ENCODE assay signal across 22 cellular contexts in genomic region chr13:28613562-28613961, GRCh38. TPM values are rescaled to one million over a fixed set of nuclear protein-coding genes. Genes with fewer than 3 reads are reported as not detected.
DNase-seq lines count a peak whose midpoint lies in the region; ATAC-seq, FAIRE-seq and TF ChIP-seq lines count a peak whose summit lies in the region.
"Had no signal": no experiment of that assay in that cellular context is flagged by ENCODE, and none has a peak within 500 bp of the region (broad histone marks: within the 10 kb centered on the region; RNA-seq: fewer than 3 reads in every experiment).

No MANE protein-coding gene starts in this region.

- no peak overlapping the region for H3K4me3 Mint-ChIP-seq in MCF 10A (ENCODE audit: unreplicated experiment)
- H3K4me3 Mint-ChIP-seq: CD8-positive, alpha-beta memory T cell had no signal

- no peak overlapping the region for H3K4me2 ChIP-seq in mammary epithelial cell (ENCODE audit: insufficient read depth, low read depth, low read length)
- no peak overlapping the region for H3K4me2 ChIP-seq in hepatocyte
- H3K4me2 ChIP-seq in smooth muscle cell, result no peak overlapping the region

- ATAC-seq in heart right ventricle (no peak), GM19324 (IDR thresholded peaks at IDR 0.05; ENCODE audit: low FRiP score, unreplicated experiment) (no peak)

- H3K4me3 ChIP-seq in mammary epithelial cell (replicated peaks in 1 of 3; ENCODE audit: insufficient read depth in 1 of 3, low read depth in 2 of 3, low read length in 3 of 3) (no peak overlapping the region), bronchial epithelial cell (ENCODE audit: low read depth, low read length) (no peak overlapping the region), hepatocyte (no peak overlapping the region), small intestine (ENCODE audit: low read depth in 1 of 2, low read length in 2 of 2) (no peak overlapping the region), smooth muscle cell (no peak overlapping the region), heart right ventricle (no peak overlapping the region)
- H3K4me3 ChIP-seq: Peyer's patch, SJCRH30 had no signal

- no peak overlapping the region for H3K27ac Mint-ChIP-seq in MCF 10A (ENCODE audit: low read depth, unreplicated experiment)
- H3K27ac Mint-ChIP-seq: CD8-positive, alpha-beta memory T cell had no signal

- TF ChIP-seq CTCF in mammary epithelial cell (conservative IDR thresholded peaks at IDR 0.05 in 1 of 2, IDR thresholded peaks at IDR 0.05 in 1 of 2; ENCODE audit: extremely low read depth in 1 of 2, insufficient read depth in 1 of 2, low read depth in 1 of 2, low read length in 2 of 2), result no peak
- TF ChIP-seq CTCF in MCF 10A (IDR thresholded peaks at IDR 0.05; ENCODE audit: unreplicated experiment), result no peak
- no peak for TF ChIP-seq CTCF in bronchial epithelial cell (IDR thresholded peaks at IDR 0.05; ENCODE audit: insufficient read depth, low read length, severe bottlenecking)
- no peak for TF ChIP-seq CTCF in hepatocyte (IDR thresholded peaks at IDR 0.05; ENCODE audit: poor library complexity)
- no peak for TF ChIP-seq CTCF in smooth muscle cell (IDR thresholded peaks at IDR 0.05; ENCODE audit: borderline replicate concordance, insufficient read depth, poor library complexity, severe bottlenecking)
- no peak for TF ChIP-seq CTCF in heart right ventricle (IDR thresholded peaks at IDR 0.05)

- dilution Hi-C loops in mammary epithelial cell (cut with HindIII; ENCODE audit: low sequenced_read_pairs), result no loop called here

- H2AFZ ChIP-seq in mammary epithelial cell (ENCODE audit: low read depth, low read length) (no peak overlapping the region), hepatocyte (no peak overlapping the region), smooth muscle cell (ENCODE audit: low read depth) (no peak overlapping the region)

- CTCF ChIA-PET in mammary epithelial cell (lab: Charles Lee; ENCODE audit: low non-redundant PET) (no interaction called here), MCF 10A (lab: Yijun Ruan, JAX) (no interaction called here)

- intact Hi-C loops in mammary epithelial cell (cut with micrococcal nuclease) (no loop called here), MCF 10A (cut with micrococcal nuclease) (no loop called here), heart right ventricle (cut with DNase I) (no loop called here)

- BruUV-seq in mammary epithelial cell (replicated peaks; lab: Mats Ljungman, UMichigan) (no TSS peak), MCF 10A (replicated peaks; lab: Mats Ljungman, UMichigan) (no TSS peak)

- H4K20me1 ChIP-seq in mammary epithelial cell (ENCODE audit: insufficient read depth, low read length), result no peaks in the 10 kb centered on the region
- no peaks in the 10 kb centered on the region for H4K20me1 ChIP-seq in hepatocyte (ENCODE audit: insufficient read depth, poor library complexity, severe bottlenecking)
- H4K20me1 ChIP-seq in smooth muscle cell (ENCODE audit: low read depth), result no peaks in the 10 kb centered on the region

- DNase-seq in mammary epithelial cell (peak; percentile 49), MCF 10A (ENCODE audit: unreplicated experiment) (no peak), bronchial epithelial cell (ENCODE audit: low read depth) (peak; percentile 5), hepatocyte (ENCODE audit: low spot score) (peak; percentile 34), small intestine (peak; percentile 69), smooth muscle cell (lab: John Stamatoyannopoulos, UW; ENCODE audit: unreplicated experiment) (no peak), heart right ventricle (no peak)
- DNase-seq: Calu3; CD8-positive, alpha-beta memory T cell; GOT3; KBM-7; NCI-H1105; NCI-H2029 treated with DMSO at 0.1 percent for 48 hours; NCI-H226; NCI-H524; NCI-H774; SJCRH30 had no signal

- H3F3A ChIP-seq in smooth muscle cell (ENCODE audit: low read depth), result peaks cover 28% of the 10 kb centered on the region

- H3K9me3 ChIP-seq in mammary epithelial cell (replicated peaks; ENCODE audit: insufficient read depth, low read length), result no peaks in the 10 kb centered on the region
- no peaks in the 10 kb centered on the region for H3K9me3 ChIP-seq in hepatocyte (ENCODE audit: low read depth)
- H3K9me3 ChIP-seq in small intestine (ENCODE audit: control insufficient read depth, low read depth), result no peaks in the 10 kb centered on the region
- H3K9me3 ChIP-seq in smooth muscle cell (replicated peaks; ENCODE audit: low read depth), result no peaks in the 10 kb centered on the region
- peaks cover 0 to 3% (median 0%) of the 10 kb centered on the region in 11 donors for H3K9me3 ChIP-seq in heart right ventricle
- H3K9me3 ChIP-seq: Peyer's patch had no signal

- H3K79me2 ChIP-seq in mammary epithelial cell (ENCODE audit: insufficient read depth, low read length) (no peaks in the 10 kb centered on the region), hepatocyte (no peaks in the 10 kb centered on the region), smooth muscle cell (ENCODE audit: low read depth) (no peaks in the 10 kb centered on the region)

- H3K27me3 ChIP-seq in mammary epithelial cell (ENCODE audit: insufficient read depth, low read length) (no peaks in the 10 kb centered on the region), bronchial epithelial cell (ENCODE audit: control insufficient read depth, insufficient read depth, low read length) (no peaks in the 10 kb centered on the region), hepatocyte (no peaks in the 10 kb centered on the region), small intestine (ENCODE audit: control insufficient read depth in 2 of 2, insufficient read depth in 2 of 2, low read length in 2 of 2) (no peaks in the 10 kb centered on the region), smooth muscle cell (ENCODE audit: low read depth) (no peaks in the 10 kb centered on the region), heart right ventricle (peaks cover 0 to 4% (median 0%) of the 10 kb centered on the region in 7 donors)
- H3K27me3 ChIP-seq: Peyer's patch, SJCRH30 had no signal

- H3K27me3 Mint-ChIP-seq in MCF 10A (ENCODE audit: insufficient read depth, unreplicated experiment), result no peaks in the 10 kb centered on the region

- H3K36me3 ChIP-seq in mammary epithelial cell (ENCODE audit: insufficient read depth, low read length) (no peaks in the 10 kb centered on the region), bronchial epithelial cell (ENCODE audit: control insufficient read depth, insufficient read depth, low read length) (no peaks in the 10 kb centered on the region), hepatocyte (replicated peaks; ENCODE audit: insufficient read depth, low read depth) (no peaks in the 10 kb centered on the region), small intestine (ENCODE audit: control insufficient read depth in 2 of 2, insufficient read depth in 2 of 2, low read length in 2 of 2) (no peaks in the 10 kb centered on the region), smooth muscle cell (ENCODE audit: low read depth) (no peaks in the 10 kb centered on the region), heart right ventricle (no peaks in the 10 kb centered on the region)
- H3K36me3 ChIP-seq: Peyer's patch, SJCRH30 had no signal

- H3K27ac ChIP-seq in mammary epithelial cell (ENCODE audit: insufficient read depth, low read depth, low read length), result no peak overlapping the region
- peak overlapping the region; percentile 30 for H3K27ac ChIP-seq in hepatocyte
- H3K27ac ChIP-seq in small intestine (ENCODE audit: low read depth in 1 of 2, low read length in 1 of 2), result no peak overlapping the region
- no peak overlapping the region for H3K27ac ChIP-seq in smooth muscle cell (ENCODE audit: low read depth)
- H3K27ac ChIP-seq in heart right ventricle, result no peak overlapping the region
- H3K27ac ChIP-seq: C4-2B, SJCRH30 had no signal

- POLR2A ChIA-PET in MCF 10A (lab: Yijun Ruan, JAX), result no interaction called here

- FAIRE-seq in bronchial epithelial cell (lab: Jason Lieb, UNC) (no peak), small intestine (lab: Jason Lieb, UNC) (no peak)
- FAIRE-seq: G401.6, GM12892 had no signal

- 64% methylated on average over 4 of the region's 4 CpGs for whole genome bisulfite sequencing in mammary epithelial cell (ENCODE audit: low coverage, missing lambda C conversion rate)
- WGBS in hepatocyte (ENCODE audit: low lambda C conversion rate, missing lambda C conversion rate), result 41% methylated on average over 4 of the region's 4 CpGs
- 19 to 48% (median 41%) methylated on average over 4 of the region's 4 CpGs for WGBS in small intestine, 3 donors
- WGBS in smooth muscle cell (ENCODE audit: low lambda C conversion rate), result 43% methylated on average over 4 of the region's 4 CpGs
- 84 to 86% methylated on average over 4 of the region's 4 CpGs for WGBS in heart right ventricle, 2 donors

- no peaks in the 10 kb centered on the region for H3K9me2 ChIP-seq in hepatocyte (replicated peaks; ENCODE audit: insufficient read depth)

- H3K4me1 Mint-ChIP-seq in MCF 10A (ENCODE audit: insufficient read depth, unreplicated experiment), result no peaks in the 10 kb centered on the region

- H3K9ac ChIP-seq in mammary epithelial cell (ENCODE audit: insufficient read depth, low read length), result no peak overlapping the region
- H3K9ac ChIP-seq in smooth muscle cell (ENCODE audit: low read depth), result no peak overlapping the region

- in situ Hi-C loops in mammary epithelial cell (cut with MboI; ENCODE audit: low sequenced_read_pairs in 2 of 2), result no loop called here

- H3K4me1 ChIP-seq in mammary epithelial cell (ENCODE audit: insufficient read depth, low read length), result no peaks in the 10 kb centered on the region
- H3K4me1 ChIP-seq in hepatocyte (ENCODE audit: insufficient read depth), result no peaks in the 10 kb centered on the region
- H3K4me1 ChIP-seq in small intestine (ENCODE audit: control insufficient read depth in 2 of 2, insufficient read depth in 1 of 2, low read depth in 1 of 2, low read length in 1 of 2), result no peaks in the 10 kb centered on the region
- no peaks in the 10 kb centered on the region for H3K4me1 ChIP-seq in smooth muscle cell (ENCODE audit: low read depth)
- peaks cover 0 to 22% (median 0%) of the 10 kb centered on the region in 9 donors for H3K4me1 ChIP-seq in heart right ventricle
- H3K4me1 ChIP-seq: Peyer's patch had no signal

- H3K36me3 Mint-ChIP-seq in MCF 10A (ENCODE audit: insufficient read depth, unreplicated experiment), result no peaks in the 10 kb centered on the region
- H3K36me3 Mint-ChIP-seq: CD8-positive, alpha-beta memory T cell had no signal

- no peaks in the 10 kb centered on the region for H3K9me3 Mint-ChIP-seq in MCF 10A (ENCODE audit: unreplicated experiment)

RNA-seq across cellular contexts. Expression of gene POMP, which starts 45.4 kb away (rescaled TPM):
- total RNA-seq in mammary epithelial cell, result 10 to 100 TPM; 59.8 to 89.3 TPM
- polyA plus RNA-seq in mammary epithelial cell, result 63.2 TPM
- polyA minus RNA-seq in mammary epithelial cell, result 32.2 TPM
- total RNA-seq in MCF 10A (2022), result 103 and 136 TPM in 2 replicates
- 51.9 and 70.8 TPM in 2 replicates for total RNA-seq in bronchial epithelial cell
- 88.1 and 96.6 TPM in 2 replicates for total RNA-seq in hepatocyte
- polyA plus RNA-seq in hepatocyte, result 198 and 203 TPM in 2 replicates
- polyA plus RNA-seq in small intestine, result 100 to 1,000 TPM in 2 of 3 donors, 10 to 100 TPM in 1; 94.5 to 121 (median 115) TPM
- 128 and 134 TPM in 2 replicates for total RNA-seq in smooth muscle cell
- polyA plus RNA-seq in smooth muscle cell, result 245 and 265 TPM in 2 replicates
- 100 to 1,000 TPM in 7 of 10 donors, 10 to 100 TPM in 3; 91.7 to 120 (median 101) TPM for total RNA-seq in heart right ventricle
- polyA plus RNA-seq in heart right ventricle, result 100 to 1,000 TPM in 1 of 2 donors, 10 to 100 TPM in 1; 69.1 to 134 TPM

Comparison
In these comparisons a context has a peak if more than half of its experiments do, and no peak if none do; other contexts are left out.
1. DNase-seq: peak in mammary epithelial cell (single experiment), bronchial epithelial cell (single experiment), hepatocyte (single experiment) and small intestine (single experiment); none in MCF 10A (single experiment), smooth muscle cell (single experiment) and heart right ventricle (0 of 2).